ENCODE assay signal across 14 cellular contexts in genomic region chr13:20125129-20125782, GRCh38. TPM values are rescaled to one million over a fixed set of nuclear protein-coding genes. Genes with fewer than 3 reads are reported as not detected.
DNase-seq lines count a peak whose midpoint lies in the region; ATAC-seq and TF ChIP-seq lines count a peak whose summit lies in the region.
"Had no signal": no experiment of that assay in that cellular context is flagged by ENCODE, and none has a peak within 500 bp of the region (broad histone marks: within the 10 kb centered on the region; RNA-seq: fewer than 3 reads in every experiment).

No MANE protein-coding gene starts in this region.

- peaks cover 12 to 16% of the 10 kb centered on the region in 2 donors for H3K27me3 Mint-ChIP-seq in natural killer cell (ENCODE audit: low read depth in 2 of 2)
- peaks cover 12 to 15% of the 10 kb centered on the region in 2 donors for H3K27me3 Mint-ChIP-seq in natural killer cell treated with Interleukin-12 subunit alpha and Interleukin-12 subunit beta and Interleukin-15 and Interleukin-18, amount 100 ng/mL, for 72 hours

- H3K4me1 Mint-ChIP-seq in natural killer cell = peaks cover 9 to 17% of the 10 kb centered on the region in 2 donors
- H3K4me1 Mint-ChIP-seq in natural killer cell treated with Interleukin-12 subunit alpha and Interleukin-12 subunit beta and Interleukin-15 and Interleukin-18, amount 100 ng/mL, for 72 hours (ENCODE audit: low read depth in 2 of 2) = peaks cover 7 to 11% of the 10 kb centered on the region in 2 donors

- no peak for ATAC-seq in natural killer cell
- ATAC-seq in natural killer cell treated with Interleukin-12 subunit alpha and Interleukin-12 subunit beta and Interleukin-15 and Interleukin-18, amount 100 ng/mL, for 72 hours = no peak
- ATAC-seq in HG03135 (IDR thresholded peaks at IDR 0.05; ENCODE audit: unreplicated experiment) = no peak

- intact Hi-C loops in natural killer cell (cut with micrococcal nuclease) = no loop called here

- H3K27ac Mint-ChIP-seq in natural killer cell = no peak overlapping the region
- H3K27ac Mint-ChIP-seq in natural killer cell treated with Interleukin-12 subunit alpha and Interleukin-12 subunit beta and Interleukin-15 and Interleukin-18, amount 100 ng/mL, for 72 hours = no peak overlapping the region
- H3K27ac Mint-ChIP-seq: activated naive CD4-positive, alpha-beta T cell treated with anti-CD3 and anti-CD28 coated beads, Interleukin-2, amount 50 U/mL, for 24 hours had no signal

- in situ Hi-C loops in astrocyte of the cerebellum (cut with HindIII; ENCODE audit: low sequenced_read_pairs) = no loop called here

- no peaks in the 10 kb centered on the region for H3K36me3 Mint-ChIP-seq in natural killer cell
- H3K36me3 Mint-ChIP-seq in natural killer cell treated with Interleukin-12 subunit alpha and Interleukin-12 subunit beta and Interleukin-15 and Interleukin-18, amount 100 ng/mL, for 72 hours = no peaks in the 10 kb centered on the region
- H3K36me3 Mint-ChIP-seq: activated naive CD4-positive, alpha-beta T cell treated with anti-CD3 and anti-CD28 coated beads, Interleukin-2, amount 50 U/mL, for 24 hours had no signal

- no peaks in the 10 kb centered on the region for H3K9me3 Mint-ChIP-seq in natural killer cell
- H3K9me3 Mint-ChIP-seq in natural killer cell treated with Interleukin-12 subunit alpha and Interleukin-12 subunit beta and Interleukin-15 and Interleukin-18, amount 100 ng/mL, for 72 hours = no peaks in the 10 kb centered on the region
- H3K9me3 Mint-ChIP-seq: activated naive CD4-positive, alpha-beta T cell treated with anti-CD3 and anti-CD28 coated beads, Interleukin-2, amount 50 U/mL, for 24 hours had no signal

- no peak for TF ChIP-seq CTCF in natural killer cell (IDR thresholded peaks at IDR 0.05)
- no peak for TF ChIP-seq CTCF in astrocyte of the cerebellum (IDR thresholded peaks at IDR 0.05; ENCODE audit: low read depth, low read length, missing control alignments)

- H3K4me3 Mint-ChIP-seq in natural killer cell = peak overlapping the region; percentile 17
- H3K4me3 Mint-ChIP-seq in natural killer cell treated with Interleukin-12 subunit alpha and Interleukin-12 subunit beta and Interleukin-15 and Interleukin-18, amount 100 ng/mL, for 72 hours = no peak overlapping the region
- H3K4me3 Mint-ChIP-seq: activated naive CD4-positive, alpha-beta T cell treated with anti-CD3 and anti-CD28 coated beads, Interleukin-2, amount 50 U/mL, for 24 hours had no signal

- DNase-seq in natural killer cell (no peak), astrocyte of the cerebellum (ENCODE audit: low read depth) (peak; percentile 52), globus pallidus (ENCODE audit: low spot score) (peak; percentile 80), NCI-H1092 treated with DMSO at 0.1 percent for 48 hours (lab: John Stamatoyannopoulos, UW) (no peak), middle frontal gyrus (ENCODE audit: extremely low spot score, low spot score) (no peak), NCI-H226 (no peak)
- no peak for DNase-seq in natural killer cell treated with Interleukin-12 subunit alpha and Interleukin-12 subunit beta and Interleukin-15 and Interleukin-18, amount 100 ng/mL, for 72 hours (ENCODE audit: low spot score)
- DNase-seq: activated CD4-positive, alpha-beta T cell treated with anti-CD3 and anti-CD28 coated beads, Interleukin-2, amount 50 U/mL, for 1 hour; NCI-H2171; SJCRH30; stimulated activated CD4-positive, alpha-beta T cell treated with anti-CD3 and anti-CD28 coated beads, Interleukin-15, amount 100 ng/mL, for 24 hours; stimulated activated naive CD4-positive, alpha-beta T cell treated with Interleukin-2 at 50 U/mL for 16 hours had no signal

- H3K4me3 ChIP-seq in astrocyte of the cerebellum (ENCODE audit: low read depth, low read length) = no peak overlapping the region
- H3K4me3 ChIP-seq: SJCRH30 had no signal

RNA-seq across cellular contexts. Expression of gene GJA3, which starts 35.6 kb away (rescaled TPM):
- under 1 TPM in 1 of 3 donors, not detected in 2; 0.18 TPM for total RNA-seq in natural killer cell
- under 1 TPM; 0.05 to 0.33 TPM for total RNA-seq in natural killer cell treated with Interleukin-12 subunit alpha and Interleukin-12 subunit beta and Interleukin-15 and Interleukin-18, amount 100 ng/mL, for 72 hours
- total RNA-seq: SJCRH30 had no signal

Comparison
In these comparisons a context has a peak if more than half of its experiments do, and no peak if none do; other contexts are left out.
1. DNase-seq: peak in astrocyte of the cerebellum (single experiment) and globus pallidus (single experiment); none in natural killer cell (single experiment), natural killer cell treated with Interleukin-12 subunit alpha and Interleukin-12 subunit beta and Interleukin-15 and Interleukin-18, amount 100 ng/mL, for 72 hours (single experiment), NCI-H1092 treated with DMSO at 0.1 percent for 48 hours (single experiment), middle frontal gyrus (single experiment) and NCI-H226 (single experiment).